28 cellular contexts compared by ENCODE assay signal in the genomic region with DNA sequence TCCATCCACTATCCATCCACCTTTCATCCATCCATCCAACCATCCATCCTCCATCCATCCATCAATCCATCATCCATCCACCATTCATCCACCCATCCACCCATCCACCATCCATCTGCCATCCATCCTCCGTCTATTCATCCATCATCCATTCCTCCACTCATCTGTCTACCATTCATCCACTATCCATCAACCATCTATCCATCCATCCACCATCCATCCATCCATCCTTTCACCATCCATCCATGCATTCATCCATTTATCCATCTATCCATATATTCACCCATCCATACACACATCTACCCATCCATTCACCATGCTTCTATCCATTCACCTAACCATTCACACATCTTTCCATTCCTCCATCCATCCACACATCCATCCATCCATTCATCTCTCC.
"Had no signal": no experiment of that assay in that cellular context is flagged by ENCODE, and none has a peak within 500 bp of the region (broad histone marks: within the 10 kb centered on the region; RNA-seq: fewer than 3 reads in every experiment).

No MANE protein-coding gene starts in this region.

- H3K4me3 Mint-ChIP-seq: activated CD4-positive, alpha-beta memory T cell treated with anti-CD3 and anti-CD28 coated beads, Interleukin-2, amount 10 ng/mL, durations not matched to agents 7 days and 5 days; activated CD4-positive, alpha-beta T cell treated with anti-CD3 and anti-CD28 coated beads, Interleukin-2, amount 10 ng/mL, durations not matched to agents 7 days and 5 days; activated naive CD4-positive, alpha-beta T cell treated with anti-CD3 and anti-CD28 coated beads, Interleukin-2, amount 10 ng/mL, durations not matched to agents 7 days and 5 days; activated naive CD8-positive, alpha-beta T cell treated with anti-CD3 and anti-CD28 coated beads, Interleukin-2, amount 10 ng/mL, durations not matched to agents 7 days and 5 days; activated T-cell treated with anti-CD3 and anti-CD28 coated beads, Interleukin-2, amount 50 U/mL, for 24 hours; activated T-cell treated with anti-CD3 and anti-CD28 coated beads, Interleukin-2, amount 50 U/mL, for 72 hours; brain; central memory CD8-positive, alpha-beta T cell; dendritic cell treated with granulocyte-macrophage colony-stimulating factor and Interleukin-4, amounts not matched to agents 40 ng/mL and 50 ng/mL, for 4 days; endodermal cell had no signal

- ATAC-seq: activated naive CD4-positive, alpha-beta T cell treated with anti-CD3 and anti-CD28 coated beads, Interleukin-2, amount 50 U/mL, for 72 hours; activated T-cell treated with anti-CD3 and anti-CD28 coated beads, Interleukin-2, amount 50 U/mL, for 72 hours; esophagus mucosa had no signal

- H3K27me3 ChIP-seq: ascending aorta, cardiac muscle cell had no signal

- H3K27me3 Mint-ChIP-seq: activated CD4-positive, alpha-beta memory T cell treated with anti-CD3 and anti-CD28 coated beads, Interleukin-2, amount 10 ng/mL, durations not matched to agents 7 days and 5 days; activated CD4-positive, alpha-beta T cell treated with anti-CD3 and anti-CD28 coated beads, Interleukin-2, amount 10 ng/mL, durations not matched to agents 7 days and 5 days; activated naive CD4-positive, alpha-beta T cell treated with anti-CD3 and anti-CD28 coated beads, Interleukin-2, amount 10 ng/mL, durations not matched to agents 7 days and 5 days; activated naive CD8-positive, alpha-beta T cell treated with anti-CD3 and anti-CD28 coated beads, Interleukin-2, amount 10 ng/mL, durations not matched to agents 7 days and 5 days; activated T-cell treated with anti-CD3 and anti-CD28 coated beads, Interleukin-2, amount 50 U/mL, for 24 hours; brain; central memory CD8-positive, alpha-beta T cell; dendritic cell treated with granulocyte-macrophage colony-stimulating factor and Interleukin-4, amounts not matched to agents 40 ng/mL and 50 ng/mL, for 4 days had no signal

- H3K4me3 ChIP-seq: ascending aorta, breast epithelium, cardiac muscle cell, coronary artery, dorsolateral prefrontal cortex had no signal

- H3K4me1 ChIP-seq: ascending aorta, breast epithelium had no signal

- H3K4me1 Mint-ChIP-seq: activated CD4-positive, alpha-beta memory T cell treated with anti-CD3 and anti-CD28 coated beads, Interleukin-2, amount 10 ng/mL, durations not matched to agents 7 days and 5 days; activated CD4-positive, alpha-beta T cell treated with anti-CD3 and anti-CD28 coated beads, Interleukin-2, amount 10 ng/mL, durations not matched to agents 7 days and 5 days; activated naive CD4-positive, alpha-beta T cell treated with anti-CD3 and anti-CD28 coated beads, Interleukin-2, amount 10 ng/mL, durations not matched to agents 7 days and 5 days; activated naive CD8-positive, alpha-beta T cell treated with anti-CD3 and anti-CD28 coated beads, Interleukin-2, amount 10 ng/mL, durations not matched to agents 7 days and 5 days; brain; central memory CD8-positive, alpha-beta T cell; endodermal cell had no signal

- FAIRE-seq: frontal cortex had no signal

- H3K9me3 ChIP-seq: ascending aorta, breast epithelium had no signal

- H3K9me3 Mint-ChIP-seq: central memory CD8-positive, alpha-beta T cell; dendritic cell treated with granulocyte-macrophage colony-stimulating factor and Interleukin-4, amounts not matched to agents 40 ng/mL and 50 ng/mL, for 4 days had no signal

- H3K36me3 Mint-ChIP-seq: activated naive CD4-positive, alpha-beta T cell treated with anti-CD3 and anti-CD28 coated beads, Interleukin-2, amount 10 ng/mL, durations not matched to agents 7 days and 5 days; activated naive CD8-positive, alpha-beta T cell treated with anti-CD3 and anti-CD28 coated beads, Interleukin-2, amount 10 ng/mL, durations not matched to agents 7 days and 5 days; brain had no signal

- H3K27ac ChIP-seq: ascending aorta, breast epithelium, cardiac muscle cell, coronary artery, dorsolateral prefrontal cortex had no signal

- H3K36me3 ChIP-seq: ascending aorta, breast epithelium, cardiac muscle cell had no signal

- H3K27ac Mint-ChIP-seq: activated CD4-positive, alpha-beta memory T cell treated with anti-CD3 and anti-CD28 coated beads, Interleukin-2, amount 10 ng/mL, durations not matched to agents 7 days and 5 days; activated CD4-positive, alpha-beta T cell treated with anti-CD3 and anti-CD28 coated beads, Interleukin-2, amount 10 ng/mL, durations not matched to agents 7 days and 5 days; activated naive CD4-positive, alpha-beta T cell treated with anti-CD3 and anti-CD28 coated beads, Interleukin-2, amount 10 ng/mL, durations not matched to agents 7 days and 5 days; activated naive CD4-positive, alpha-beta T cell treated with anti-CD3 and anti-CD28 coated beads, Interleukin-2, amount 50 U/mL, for 72 hours; activated naive CD8-positive, alpha-beta T cell treated with anti-CD3 and anti-CD28 coated beads, Interleukin-2, amount 10 ng/mL, durations not matched to agents 7 days and 5 days; activated T-cell treated with anti-CD3 and anti-CD28 coated beads, Interleukin-2, amount 50 U/mL, for 24 hours; activated T-cell treated with anti-CD3 and anti-CD28 coated beads, Interleukin-2, amount 50 U/mL, for 72 hours; brain; dendritic cell treated with granulocyte-macrophage colony-stimulating factor and Interleukin-4, amounts not matched to agents 40 ng/mL and 50 ng/mL, for 4 days; endodermal cell had no signal

- DNase-seq: activated CD4-positive, alpha-beta memory T cell treated with anti-CD3 and anti-CD28 coated beads, Interleukin-2, amount 10 ng/mL, durations not matched to agents 7 days and 5 days; activated CD4-positive, alpha-beta T cell treated with anti-CD3 and anti-CD28 coated beads for 1 hour; activated CD4-positive, alpha-beta T cell treated with anti-CD3 and anti-CD28 coated beads for 4 hours; activated CD4-positive, alpha-beta T cell treated with anti-CD3 and anti-CD28 coated beads, Interleukin-2, amount 10 ng/mL, durations not matched to agents 7 days and 5 days; activated CD4-positive, alpha-beta T cell treated with anti-CD3 and anti-CD28 coated beads, Interleukin-2, amount 50 U/mL, for 4 hours; activated CD8-positive, alpha-beta memory T cell treated with anti-CD3 and anti-CD28 coated beads, Interleukin-2, amount 50 U/mL, for 48 hours; activated gamma-delta T cell; activated naive CD4-positive, alpha-beta T cell; activated naive CD4-positive, alpha-beta T cell treated with anti-CD3 and anti-CD28 coated beads, Interleukin-2, amount 10 ng/mL, durations not matched to agents 7 days and 5 days; activated naive CD8-positive, alpha-beta T cell treated with anti-CD3 and anti-CD28 coated beads, Interleukin-2, amount 10 ng/mL, durations not matched to agents 7 days and 5 days; activated T-cell treated with anti-CD3 and anti-CD28 coated beads for 4 hours; activated T-cell treated with anti-CD3 and anti-CD28 coated beads, Interleukin-2, amount 50 U/mL, for 24 hours; activated T-cell treated with anti-CD3 and anti-CD28 coated beads, Interleukin-2, amount 50 U/mL, for 72 hours; effector memory CD4-positive, alpha-beta T cell; foreskin fibroblast; T-helper 2 cell had no signal
